22 cellular contexts compared by ENCODE assay signal in the genomic region with DNA sequence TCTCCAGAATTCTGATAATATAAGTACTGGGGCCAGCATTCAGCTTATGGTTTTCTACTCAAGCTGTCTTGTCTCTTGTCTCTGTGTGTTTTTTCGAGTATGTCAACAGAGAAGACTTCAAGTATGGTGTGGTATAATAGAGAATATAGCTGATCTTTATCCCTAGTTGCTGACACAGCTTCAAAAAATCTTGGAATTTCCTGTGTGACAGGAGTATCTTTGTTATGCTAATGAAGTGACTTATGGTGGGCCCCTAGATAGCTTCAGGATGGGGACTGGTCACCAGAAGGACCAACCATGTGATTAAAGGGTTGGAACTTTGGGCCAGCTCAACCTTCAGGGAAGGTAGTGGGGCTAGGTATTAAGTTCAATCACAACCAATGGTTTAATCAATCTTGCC. TPM values are rescaled to one million over a fixed set of nuclear protein-coding genes. Genes with fewer than 3 reads are reported as not detected.
DNase-seq lines count a peak whose midpoint lies in the region; ATAC-seq, FAIRE-seq and TF ChIP-seq lines count a peak whose summit lies in the region.
"Had no signal": no experiment of that assay in that cellular context is flagged by ENCODE, and none has a peak within 500 bp of the region (broad histone marks: within the 10 kb centered on the region; RNA-seq: fewer than 3 reads in every experiment).

No MANE protein-coding gene starts in this region.

- TF ChIP-seq CTCF in PC-3 (conservative IDR thresholded peaks at IDR 0.05; ENCODE audit: low read depth, low read length) = no peak
- no peak for TF ChIP-seq CTCF in endothelial cell of umbilical vein (IDR thresholded peaks at IDR 0.05; ENCODE audit: extremely low read depth in 1 of 2, insufficient read depth in 1 of 2, low read depth in 1 of 2, low read length in 2 of 2)
- TF ChIP-seq CTCF in right atrium auricular region (IDR thresholded peaks at IDR 0.05) = no peak
- TF ChIP-seq CTCF in left lung (IDR thresholded peaks at IDR 0.05) = no peak
- no peak for TF ChIP-seq CTCF in osteoblast (IDR thresholded peaks at IDR 0.05; ENCODE audit: extremely low read depth, low read depth, low read length)

- H3K9me2 ChIP-seq in PC-3 (replicated peaks; ENCODE audit: low read length) = no peaks in the 10 kb centered on the region

- CTCF ChIA-PET in PC-3 (lab: Charles Lee) (interaction anchor here (1.0 kb wide), 1 partner anchor 112 kb away, joined by 3 read pairs; no protein-coding TSS in a partner anchor), endothelial cell of umbilical vein (lab: Charles Lee) (no interaction called here)

- BruUV-seq in PC-3 (replicated peaks; lab: Mats Ljungman, UMichigan) (no TSS peak), endothelial cell of umbilical vein (replicated peaks; lab: Mats Ljungman, UMichigan) (no TSS peak)

- no peaks in the 10 kb centered on the region for H3F3A ChIP-seq in PC-3 (ENCODE audit: low read length, unreplicated experiment)

- H3K9me1 ChIP-seq in endothelial cell of umbilical vein (replicated peaks; ENCODE audit: control insufficient read depth, extremely low read depth, insufficient read depth, low read length) = no peaks in the 10 kb centered on the region

- no peaks in the 10 kb centered on the region for H3K27me3 ChIP-seq in PC-3 (ENCODE audit: low read length)
- H3K27me3 ChIP-seq in endothelial cell of umbilical vein (ENCODE audit: control insufficient read depth in 2 of 2, insufficient read depth in 2 of 2, low read length in 2 of 2) = no peaks in the 10 kb centered on the region
- H3K27me3 ChIP-seq in right atrium auricular region = no peaks in the 10 kb centered on the region
- no peaks in the 10 kb centered on the region for H3K27me3 ChIP-seq in left lung
- no peaks in the 10 kb centered on the region for H3K27me3 ChIP-seq in osteoblast (ENCODE audit: insufficient read depth, low read length)
- H3K27me3 ChIP-seq: BE2C, SJCRH30 had no signal

- no peak overlapping the region for H3K4me2 ChIP-seq in PC-3 (ENCODE audit: low read length)
- no peak overlapping the region for H3K4me2 ChIP-seq in endothelial cell of umbilical vein (ENCODE audit: insufficient read depth, low read length)
- no peak overlapping the region for H3K4me2 ChIP-seq in osteoblast (ENCODE audit: insufficient read depth, low read length)
- H3K4me2 ChIP-seq: KMS-11, PC-9 had no signal

- peaks cover 10% of the 10 kb centered on the region for H3K4me1 ChIP-seq in ES-I3 (ENCODE audit: insufficient read depth, low read length)
- no peaks in the 10 kb centered on the region for H3K4me1 ChIP-seq in PC-3 (ENCODE audit: insufficient read depth, low read length)
- peaks cover 28% of the 10 kb centered on the region for H3K4me1 ChIP-seq in endothelial cell of umbilical vein (ENCODE audit: control insufficient read depth, extremely low read depth, insufficient read depth, low read length)
- H3K4me1 ChIP-seq in right atrium auricular region = no peaks in the 10 kb centered on the region
- no peaks in the 10 kb centered on the region for H3K4me1 ChIP-seq in left lung
- H3K4me1 ChIP-seq in osteoblast (ENCODE audit: insufficient read depth, low read length) = no peaks in the 10 kb centered on the region
- H3K4me1 ChIP-seq: BE2C, SJCRH30 had no signal

- H3K4me3 ChIP-seq in PC-3 (ENCODE audit: low read length) (no peak overlapping the region), endothelial cell of umbilical vein (replicated peaks in 1 of 3; ENCODE audit: insufficient read depth in 1 of 3, low read depth in 1 of 3, low read length in 3 of 3) (no peak overlapping the region), right atrium auricular region (no peak overlapping the region), left lung (no peak overlapping the region), osteoblast (ENCODE audit: insufficient read depth, low read length) (no peak overlapping the region)
- H3K4me3 ChIP-seq: PC-9, SJCRH30 had no signal

- H2AFZ ChIP-seq in PC-3 (ENCODE audit: low read length) (no peak overlapping the region), endothelial cell of umbilical vein (ENCODE audit: low read depth, low read length) (no peak overlapping the region), osteoblast (ENCODE audit: low read length) (no peak overlapping the region)
- H2AFZ ChIP-seq: PC-9 had no signal

- ATAC-seq in PC-3 (no peak), left lung (no peak)

- no peaks in the 10 kb centered on the region for H3K9me3 ChIP-seq in ES-I3 (ENCODE audit: control insufficient read depth, insufficient read depth, low read length)
- no peaks in the 10 kb centered on the region for H3K9me3 ChIP-seq in PC-3 (ENCODE audit: low read length)
- no peaks in the 10 kb centered on the region for H3K9me3 ChIP-seq in endothelial cell of umbilical vein (replicated peaks; ENCODE audit: control insufficient read depth, insufficient read depth, low read length)
- H3K9me3 ChIP-seq in right atrium auricular region = no peaks in the 10 kb centered on the region
- H3K9me3 ChIP-seq in left lung = no peaks in the 10 kb centered on the region
- H3K9me3 ChIP-seq in osteoblast (ENCODE audit: low read depth, low read length) = no peaks in the 10 kb centered on the region
- H3K9me3 ChIP-seq: BE2C, SJCRH30 had no signal

- H3K9ac ChIP-seq in ES-I3 (ENCODE audit: low read depth, low read length) (peak overlapping the region; percentile 9; the same call in 1 of the 2 replicates), PC-3 (ENCODE audit: low read length) (no peak overlapping the region), endothelial cell of umbilical vein (replicated peaks; ENCODE audit: extremely low read depth, insufficient read depth, low read length) (no peak overlapping the region)
- H3K9ac ChIP-seq: KMS-11 had no signal

- intact Hi-C loops in PC-3 (cut with micrococcal nuclease) = no loop called here
- intact Hi-C loops in endothelial cell of umbilical vein (cut with micrococcal nuclease) = no loop called here
- intact Hi-C loops in left lung (cut with DNase I) = no loop called here

- H3K79me2 ChIP-seq in PC-3 (ENCODE audit: low read length) (no peaks in the 10 kb centered on the region), endothelial cell of umbilical vein (ENCODE audit: control insufficient read depth, insufficient read depth, low read length) (no peaks in the 10 kb centered on the region), osteoblast (ENCODE audit: insufficient read depth, low read length) (no peaks in the 10 kb centered on the region)

- dilution Hi-C loops in endothelial cell of umbilical vein (cut with MboI; ENCODE audit: extremely low pct_ligation_motif_present, low sequenced_read_pairs) = no loop called here

- H3K36me3 ChIP-seq in ES-I3 (ENCODE audit: insufficient read depth, low read length) (no peaks in the 10 kb centered on the region), PC-3 (ENCODE audit: low read depth, low read length) (no peaks in the 10 kb centered on the region), endothelial cell of umbilical vein (ENCODE audit: control insufficient read depth in 2 of 2, extremely low read depth in 1 of 2, insufficient read depth in 2 of 2, low read length in 2 of 2) (no peaks in the 10 kb centered on the region), right atrium auricular region (no peaks in the 10 kb centered on the region), left lung (no peaks in the 10 kb centered on the region), osteoblast (ENCODE audit: insufficient read depth, low read length) (no peaks in the 10 kb centered on the region)
- H3K36me3 ChIP-seq: BE2C, SJCRH30 had no signal

- H4K20me1 ChIP-seq in PC-3 (ENCODE audit: low read length) (no peaks in the 10 kb centered on the region), endothelial cell of umbilical vein (replicated peaks; ENCODE audit: control insufficient read depth, extremely low read depth, insufficient read depth, low read length) (no peaks in the 10 kb centered on the region), osteoblast (ENCODE audit: insufficient read depth, low read length) (no peaks in the 10 kb centered on the region)

- DNase-seq in A172 (ENCODE audit: low spot score) (peak; percentile 0), PC-3 (peak; percentile 9), endothelial cell of umbilical vein (ENCODE audit: low read depth, low spot score) (no peak), right atrium auricular region (ENCODE audit: low spot score) (no peak), left lung (no peak), osteoblast (ENCODE audit: insufficient read length, low spot score, missing footprints) (no peak)
- no peak for DNase-seq in stimulated activated CD4-positive, alpha-beta T cell treated with anti-CD3 and anti-CD28 coated beads, Interleukin-2, amount 100 ng/mL, for 24 hours
- DNase-seq: 8988T; BE2C; CD4-positive, alpha-beta T cell; DMS153; HCEC 1CT; NCI-H1417; NCI-H187; NCI-H226; NCI-H524; NCI-H82; PC-9; SJCRH30 had no signal

- TF ChIP-seq POLR2A in endothelial cell of umbilical vein (IDR thresholded peaks at IDR 0.05; ENCODE audit: low read depth, low read length) = no peak

- H3K27ac ChIP-seq in PC-3 (ENCODE audit: low read length) = no peak overlapping the region
- H3K27ac ChIP-seq in endothelial cell of umbilical vein (ENCODE audit: insufficient read depth, low read depth, low read length) = no peak overlapping the region
- no peak overlapping the region for H3K27ac ChIP-seq in right atrium auricular region
- no peak overlapping the region for H3K27ac ChIP-seq in left lung
- H3K27ac ChIP-seq in osteoblast (ENCODE audit: low read depth, low read length) = no peak overlapping the region
- H3K27ac ChIP-seq: KMS-11, PC-9, SJCRH30 had no signal

- POLR2A ChIA-PET in PC-3 (lab: Charles Lee; ENCODE audit: unreplicated experiment) = no interaction called here
- POLR2A ChIA-PET in endothelial cell of umbilical vein (lab: Charles Lee) = no interaction called here

- FAIRE-seq in endothelial cell of umbilical vein (lab: Jason Lieb, UNC) = peak; percentile 50
- FAIRE-seq: G401.6 had no signal

RNA-seq across cellular contexts. Expression of gene GPRASP3, which starts 2.9 kb away (rescaled TPM):
- total RNA-seq in A172 (2014; rRNA removed; shearing (Covaris generic)) = 0.71 and 0.86 TPM in 2 replicates
- total RNA-seq in PC-3 (2014; rRNA removed) (1.4 and 1.6 TPM in 2 replicates), endothelial cell of umbilical vein (5.1 and 7.2 TPM in 2 replicates), right atrium auricular region (1 to 10 TPM; 3.4 to 3.7 TPM), left lung (1 to 10 TPM; 4.5 to 5.6 TPM), osteoblast (3.2 and 3.3 TPM in 2 replicates)
- polyA plus RNA-seq in endothelial cell of umbilical vein = 1.9 and 4.0 TPM in 2 replicates
- 2.7 and 3.9 TPM in 2 replicates for polyA plus RNA-seq in endothelial cell of umbilical vein (2011; cell fraction: cytosol; rRNA removed)
- 3.8 and 4.3 TPM in 2 replicates for polyA plus RNA-seq in endothelial cell of umbilical vein (2011; cell fraction: nucleus; rRNA removed)
- polyA plus RNA-seq in endothelial cell of umbilical vein (2012) = 3.9 and 5.1 TPM in 2 replicates
- polyA minus RNA-seq in endothelial cell of umbilical vein = 6.5 and 8.4 TPM in 2 replicates
- 1.7 TPM for polyA minus RNA-seq in endothelial cell of umbilical vein (2011; cell fraction: cytosol; rRNA and poly(A)+ RNA removed)
- polyA minus RNA-seq in endothelial cell of umbilical vein (2011; cell fraction: nucleus; rRNA and poly(A)+ RNA removed) = 6.8 and 10.7 TPM in 2 replicates

RNA-seq across cellular contexts. Expression of gene GPRASP2, which starts 11.2 kb away (rescaled TPM):
- total RNA-seq in A172 (2014; rRNA removed; shearing (Covaris generic)) = 10.2 and 12.2 TPM in 2 replicates
- total RNA-seq in PC-3 (2014; rRNA removed) = 12.1 and 17.1 TPM in 2 replicates
- total RNA-seq in endothelial cell of umbilical vein = 5.3 and 6.5 TPM in 2 replicates
- 3.7 and 4.9 TPM in 2 replicates for polyA plus RNA-seq in endothelial cell of umbilical vein
- polyA plus RNA-seq in endothelial cell of umbilical vein (2011; cell fraction: cytosol; rRNA removed) = 6.5 and 6.9 TPM in 2 replicates
- polyA plus RNA-seq in endothelial cell of umbilical vein (2011; cell fraction: nucleus; rRNA removed) = 7.9 and 10.0 TPM in 2 replicates
- polyA plus RNA-seq in endothelial cell of umbilical vein (2012) = 7.1 and 8.7 TPM in 2 replicates
- polyA minus RNA-seq in endothelial cell of umbilical vein = 12.4 and 13.1 TPM in 2 replicates
- polyA minus RNA-seq in endothelial cell of umbilical vein (2011; cell fraction: cytosol; rRNA and poly(A)+ RNA removed) = 0.31 TPM
- polyA minus RNA-seq in endothelial cell of umbilical vein (2011; cell fraction: nucleus; rRNA and poly(A)+ RNA removed) = 2.1 and 2.7 TPM in 2 replicates
- total RNA-seq in right atrium auricular region = 10 to 100 TPM; 14.8 to 21.9 TPM
- 10 to 100 TPM in 1 of 2 donors, 1 to 10 TPM in 1; 5.0 to 10.3 TPM for total RNA-seq in left lung
- total RNA-seq in osteoblast = 10.9 and 11.8 TPM in 2 replicates

Comparison
In these comparisons a context has a peak if more than half of its experiments do, and no peak if none do; other contexts are left out.
1. DNase-seq: peak in A172 (single experiment) and PC-3 (single experiment); none in endothelial cell of umbilical vein (single experiment), right atrium auricular region (single experiment), left lung (0 of 2), osteoblast (single experiment) and stimulated activated CD4-positive, alpha-beta T cell treated with anti-CD3 and anti-CD28 coated beads, Interleukin-2, amount 100 ng/mL, for 24 hours (0 of 2).